Comparison of ENCODE assay signal across 8 cellular contexts in genomic region chr16:87457724-87458423, GRCh38. TPM values are rescaled to one million over a fixed set of nuclear protein-coding genes. Genes with fewer than 3 reads are reported as not detected.
DNase-seq lines count a peak whose midpoint lies in the region; ATAC-seq and TF ChIP-seq lines count a peak whose summit lies in the region.

No MANE protein-coding gene starts in this region.

- TF ChIP-seq CTCF in tibial artery (IDR thresholded peaks at IDR 0.05) = no peak

- H3K9me3 ChIP-seq in tibial artery = no peaks in the 10 kb centered on the region

- H3K4me3 Mint-ChIP-seq in activated CD4-positive, alpha-beta memory T cell treated with anti-CD3 and anti-CD28 coated beads, Interleukin-2, amount 10 ng/mL, durations not matched to agents 7 days and 5 days = no peak overlapping the region

- POLR2A ChIA-PET in activated CD4-positive, alpha-beta memory T cell treated with anti-CD3 and anti-CD28 coated beads, Interleukin-2, amount 10 ng/mL, durations not matched to agents 7 days and 5 days (lab: Charles Lee) = no interaction called here

- peaks cover 21 to 48% (median 39%) of the 10 kb centered on the region in 3 donors for H3K36me3 ChIP-seq in tibial artery

- H3K27ac Mint-ChIP-seq in activated CD4-positive, alpha-beta memory T cell treated with anti-CD3 and anti-CD28 coated beads, Interleukin-2, amount 10 ng/mL, durations not matched to agents 7 days and 5 days = no peak overlapping the region

- H3K4me1 ChIP-seq in tibial artery = peaks cover 0 to 39% (median 16%) of the 10 kb centered on the region in 4 donors

- CTCF ChIA-PET in activated CD4-positive, alpha-beta memory T cell treated with anti-CD3 and anti-CD28 coated beads, Interleukin-2, amount 10 ng/mL, durations not matched to agents 7 days and 5 days (lab: Charles Lee) = no interaction called here

- peaks cover 24% of the 10 kb centered on the region for H3K4me1 Mint-ChIP-seq in activated CD4-positive, alpha-beta memory T cell treated with anti-CD3 and anti-CD28 coated beads, Interleukin-2, amount 10 ng/mL, durations not matched to agents 7 days and 5 days

- no peaks in the 10 kb centered on the region for H3K36me3 Mint-ChIP-seq in activated CD4-positive, alpha-beta memory T cell treated with anti-CD3 and anti-CD28 coated beads, Interleukin-2, amount 10 ng/mL, durations not matched to agents 7 days and 5 days (ENCODE audit: low read depth)

- H3K27ac ChIP-seq in tibial artery (peak overlapping the region; percentile 4 to 30), substantia nigra (ENCODE audit: low read depth, low read length, poor library complexity, severe bottlenecking) (no peak overlapping the region)

- H3K27me3 Mint-ChIP-seq in activated CD4-positive, alpha-beta memory T cell treated with anti-CD3 and anti-CD28 coated beads, Interleukin-2, amount 10 ng/mL, durations not matched to agents 7 days and 5 days = no peaks in the 10 kb centered on the region

- ATAC-seq in GM19324 (IDR thresholded peaks at IDR 0.05; ENCODE audit: low FRiP score, unreplicated experiment) = no peak

- no peaks in the 10 kb centered on the region for H3K9me3 Mint-ChIP-seq in activated CD4-positive, alpha-beta memory T cell treated with anti-CD3 and anti-CD28 coated beads, Interleukin-2, amount 10 ng/mL, durations not matched to agents 7 days and 5 days

- no peaks in the 10 kb centered on the region for H3K27me3 ChIP-seq in tibial artery

- intact Hi-C loops in tibial artery (cut with DNase I; ENCODE audit: low total_unique reads) = no loop called here

- no peak overlapping the region for H3K4me3 ChIP-seq in tibial artery

- DNase-seq in activated effector memory CD4-positive, alpha-beta T cell treated with anti-CD3 and anti-CD28 coated beads, Interleukin-2, amount 50 U/mL, for 16 hours = peak; percentile 81
- DNase-seq in activated effector memory CD4-positive, alpha-beta T cell treated with Interleukin-2 at 50 U/mL for 16 hours = no peak
- peak; percentile 60 for DNase-seq in activated CD4-positive, alpha-beta memory T cell treated with anti-CD3 and anti-CD28 coated beads, Interleukin-2, amount 10 ng/mL, durations not matched to agents 7 days and 5 days
- DNase-seq in islet precursor cell (peak; percentile 96), tibial artery (no peak), NCI-H2107 treated with DMSO at 0.1 percent for 48 hours (lab: John Stamatoyannopoulos, UW; ENCODE audit: unreplicated experiment) (no peak), substantia nigra (lab: John Stamatoyannopoulos, UW) (no peak)

RNA-seq across cellular contexts. Expression of gene ZCCHC14, which starts 35.0 kb away (rescaled TPM):
- total RNA-seq in activated CD4-positive, alpha-beta memory T cell treated with anti-CD3 and anti-CD28 coated beads, Interleukin-2, amount 10 ng/mL, durations not matched to agents 7 days and 5 days = 1 to 10 TPM; 4.2 to 5.0 TPM

Comparison
In these comparisons a context has a peak if more than half of its experiments do, and no peak if none do; other contexts are left out.
1. DNase-seq: peak in activated effector memory CD4-positive, alpha-beta T cell treated with anti-CD3 and anti-CD28 coated beads, Interleukin-2, amount 50 U/mL, for 16 hours (single experiment), activated CD4-positive, alpha-beta memory T cell treated with anti-CD3 and anti-CD28 coated beads, Interleukin-2, amount 10 ng/mL, durations not matched to agents 7 days and 5 days (single experiment) and islet precursor cell (single experiment); none in activated effector memory CD4-positive, alpha-beta T cell treated with Interleukin-2 at 50 U/mL for 16 hours (single experiment), tibial artery (0 of 2), NCI-H2107 treated with DMSO at 0.1 percent for 48 hours (single experiment) and substantia nigra (0 of 49).